ENCODE assay signal across 8 cellular contexts in genomic region chr2:98731709-98732349, GRCh38. TPM values are rescaled to one million over a fixed set of nuclear protein-coding genes. Genes with fewer than 3 reads are reported as not detected.
DNase-seq lines count a peak whose midpoint lies in the region; ATAC-seq, FAIRE-seq and TF ChIP-seq lines count a peak whose summit lies in the region.

No MANE protein-coding gene starts in this region.

- DNase-seq in HCT116 (ENCODE audit: low read depth, low spot score) (no peak), T-cell (no peak), D721Med (ENCODE audit: insufficient read length, low spot score) (no peak), cerebellar nuclear complex (lab: John Stamatoyannopoulos, UW) (no peak), SW 1271 (lab: John Stamatoyannopoulos, UW) (no peak), middle frontal gyrus (ENCODE audit: extremely low spot score, low spot score) (no peak)

- H3K27me3 ChIP-seq in HCT116 (ENCODE audit: insufficient read depth, low read length) (no peaks in the 10 kb centered on the region), gastroesophageal sphincter (no peaks in the 10 kb centered on the region)

- intact Hi-C loops in HCT116 (cut with micrococcal nuclease) = loop anchor here (2.0 kb wide), 1 partner anchor 27 kb away; no protein-coding TSS in a partner anchor

- no peaks in the 10 kb centered on the region for H3K27me3 Mint-ChIP-seq in T-cell

- peak overlapping the region; percentile 54 to 66 for H3K4me3 ChIP-seq in HCT116 (replicated peaks in 1 of 2; ENCODE audit: low read depth in 1 of 2, low read length in 2 of 2)
- peak overlapping the region; percentile 92 to 95 for H3K4me3 ChIP-seq in gastroesophageal sphincter
- H3K4me3 ChIP-seq in skin epidermis = peak overlapping the region; percentile 47 to 83 (median 60)

- H3K27ac ChIP-seq in HCT116 (ENCODE audit: low read depth, low read length) (peak overlapping the region; percentile 51; the same call in 1 of the 2 replicates), gastroesophageal sphincter (peak overlapping the region; percentile 54 to 93 (median 92)), skin epidermis (peak overlapping the region; percentile 75 to 95 (median 87))

- H3K9me2 ChIP-seq in HCT116 (ENCODE audit: insufficient read depth) = no peaks in the 10 kb centered on the region

- TF ChIP-seq POLR2A in HCT116 (IDR thresholded peaks at IDR 0.05; ENCODE audit: borderline replicate concordance, extremely low read depth, insufficient read depth, insufficient read length) (no peak), gastroesophageal sphincter (IDR thresholded peaks at IDR 0.05) (no peak)

- no peak for TF ChIP-seq RAD21 in HCT116 (IDR thresholded peaks at IDR 0.05; ENCODE audit: low read depth)

- peak overlapping the region; percentile 96 to 97 for H3K27ac Mint-ChIP-seq in T-cell

- TF ChIP-seq CTCF in HCT116 (IDR thresholded peaks at IDR 0.05 in 2 of 3, conservative IDR thresholded peaks at IDR 0.05 in 1 of 3; ENCODE audit: borderline replicate concordance in 1 of 3, insufficient read depth in 1 of 3, low read depth in 2 of 3, low read length in 2 of 3) (no peak), gastroesophageal sphincter (IDR thresholded peaks at IDR 0.05) (no peak), D721Med (IDR thresholded peaks at IDR 0.05; ENCODE audit: insufficient read depth, missing control alignments) (no peak)

- H3K36me3 ChIP-seq in HCT116 (ENCODE audit: control insufficient read depth in 1 of 2, insufficient read depth in 2 of 2, low read length in 2 of 2) (no peaks in the 10 kb centered on the region), gastroesophageal sphincter (no peaks in the 10 kb centered on the region)

- WGBS in gastroesophageal sphincter (ENCODE audit: low coverage in 1 of 2), 2 donors = 20 to 25% methylated on average over 12 to 13 of the region's 13 CpGs

- no peaks in the 10 kb centered on the region for H3K79me2 ChIP-seq in HCT116 (ENCODE audit: insufficient read depth, low read length)

- no peaks in the 10 kb centered on the region for H3K9me3 Mint-ChIP-seq in T-cell

- H3K4me2 ChIP-seq in HCT116 (ENCODE audit: low read length) = peak overlapping the region; percentile 94

- RAD21 ChIA-PET in HCT116 (lab: Charles Lee; ENCODE audit: low non-redundant PET in 1 of 2, low total read pairs in 2 of 2, uncharacterized antibody in 2 of 2, unreplicated experiment in 2 of 2) = no interaction called here

- peaks cover 66 to 79% (median 68%) of the 10 kb centered on the region in 3 donors for H3K4me1 Mint-ChIP-seq in T-cell

- TSS peak; percentile 73 for BruUV-seq in HCT116 (replicated peaks; lab: Mats Ljungman, UMichigan)

- POLR2A ChIA-PET in HCT116 (lab: Charles Lee) (no interaction called here), T-cell (lab: Charles Lee) (interaction anchor here (0.6 to 1.3 kb wide), 2 partner anchors 39 to 67 kb away, joined by 3 to 5 read pairs; no protein-coding TSS in a partner anchor)

- TF ChIP-seq EP300 in gastroesophageal sphincter (IDR thresholded peaks at IDR 0.05) = no peak

- H3K36me3 Mint-ChIP-seq in T-cell = peaks cover 3% of the 10 kb centered on the region

- ATAC-seq in HCT116 (no peak), T-cell (replicated peaks in 1 of 4) (no peak), gastroesophageal sphincter (no peak)

- peak overlapping the region; percentile 60 for H3K9ac ChIP-seq in HCT116 (ENCODE audit: low read length)

- FAIRE-seq in D721Med (lab: Jason Lieb, UNC) = no peak

- no peaks in the 10 kb centered on the region for H3K9me3 ChIP-seq in HCT116 (ENCODE audit: control insufficient read depth in 1 of 2, insufficient read depth in 1 of 2, low read depth in 1 of 2, low read length in 2 of 2)
- H3K9me3 ChIP-seq in gastroesophageal sphincter = no peaks in the 10 kb centered on the region

- H3K4me3 Mint-ChIP-seq in T-cell = peak overlapping the region; percentile 84 to 94 (median 88)

- H4K20me1 ChIP-seq in HCT116 (ENCODE audit: insufficient read depth) = no peaks in the 10 kb centered on the region

- CTCF ChIA-PET in HCT116 (lab: Charles Lee) = no interaction called here
- CTCF ChIA-PET in T-cell (lab: Charles Lee) = interaction anchor here in 1 of 2 donors (1.1 to 1.2 kb wide), 2 partner anchors 26 to 40 kb away, joined by 3 to 5 read pairs; no protein-coding TSS in a partner anchor

- H3K4me1 ChIP-seq in HCT116 (ENCODE audit: control insufficient read depth in 1 of 2, insufficient read depth in 2 of 2, low read length in 2 of 2) (peaks cover 0 to 11% of the 10 kb centered on the region in 2 experiments; a peak in 1 of 4 replicates), gastroesophageal sphincter (peaks cover 0 to 42% (median 18%) of the 10 kb centered on the region in 3 donors)

- no peak overlapping the region for H2AFZ ChIP-seq in HCT116 (ENCODE audit: low read depth, low read length, poor library complexity, severe bottlenecking)

TF ChIP-seq in HCT116, 20 proteins besides CTCF, POLR2A, EP300 and RAD21:
- TF ChIP-seq ZNF274 (IDR thresholded peaks at IDR 0.05; ENCODE audit: low read depth, low read length) (no peak), EZH2phosphoT487 (IDR thresholded peaks at IDR 0.05; ENCODE audit: borderline replicate concordance) (no peak), ELF1 (IDR thresholded peaks at IDR 0.05; ENCODE audit: borderline replicate concordance, low read depth) (no peak), POLR2AphosphoS5 (IDR thresholded peaks at IDR 0.05; ENCODE audit: low read depth, low read length) (no peak), SRF (IDR thresholded peaks at IDR 0.05; ENCODE audit: low read depth) (no peak), SP1 (IDR thresholded peaks at IDR 0.05; ENCODE audit: low read depth) (no peak)

RNA-seq across cellular contexts. Expression of gene MGAT4A, which starts 0.9 kb away (rescaled TPM):
- 10.2 TPM for total RNA-seq in HCT116 (2021; ENCODE audit: unreplicated experiment)
- polyA plus RNA-seq in HCT116 (2012) = 3.3 and 5.0 TPM in 2 replicates
- 100 to 1,000 TPM; 185 to 220 (median 199) TPM for total RNA-seq in T-cell
- total RNA-seq in gastroesophageal sphincter = 10 to 100 TPM; 12.7 to 33.0 (median 21.2) TPM

Comparison
In these comparisons a context has a peak if more than half of its experiments do, and no peak if none do; other contexts are left out.
1. RNA of gene MGAT4A, which starts 0.9 kb away (total RNA-seq): 185 to 220 TPM in T-cell; 12.7 to 33.0 TPM in gastroesophageal sphincter and 10.2 TPM in HCT116 (single experiment); every median in the first group is over 4 times any median in the second.
2. Peak in every context shown above with its lines, with median percentiles within 50 percentile points of each other: H3K27ac ChIP-seq and H3K4me3 ChIP-seq.